Comparison of ENCODE assay signal across 11 cellular contexts in the genomic region with DNA sequence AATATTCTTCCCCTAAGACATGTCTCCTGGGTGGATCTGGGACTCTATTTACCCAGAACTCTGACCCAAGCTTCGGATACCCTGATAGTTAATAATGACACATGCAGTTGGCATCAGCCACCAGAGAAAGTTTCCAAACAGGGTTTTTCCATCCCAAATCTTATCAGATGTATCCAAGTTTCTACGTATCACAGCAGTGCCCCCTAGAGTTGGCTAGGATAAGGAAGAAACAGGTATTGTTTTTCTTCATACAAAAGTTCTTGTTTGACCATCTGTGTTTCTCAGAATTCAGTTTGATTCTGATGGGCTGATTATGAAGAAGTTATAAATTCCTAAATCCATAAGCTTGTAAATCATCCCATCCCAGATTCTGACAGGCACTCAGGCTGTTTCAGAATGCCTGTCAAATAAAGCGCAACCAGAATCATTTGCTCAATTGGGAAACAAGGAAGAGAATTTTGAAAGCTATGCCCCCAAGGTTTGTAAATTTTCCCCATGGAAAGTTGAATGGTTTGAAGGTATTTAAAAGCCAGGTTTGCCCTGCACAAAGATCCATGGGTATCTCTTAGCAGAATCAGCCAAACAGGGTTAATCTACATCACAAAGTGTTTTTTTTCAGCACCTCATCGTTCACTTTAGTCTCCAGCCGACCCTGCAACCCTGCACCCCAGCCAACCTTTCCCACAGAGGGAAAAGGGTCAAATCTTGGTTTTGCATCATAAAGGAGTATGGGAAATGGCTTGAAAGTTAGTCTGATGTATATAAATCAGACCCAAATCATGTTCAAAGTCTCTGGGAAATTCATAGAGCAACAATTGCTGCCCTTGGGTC. TPM values are rescaled to one million over a fixed set of nuclear protein-coding genes. Genes with fewer than 3 reads are reported as not detected.
DNase-seq lines count a peak whose midpoint lies in the region; ATAC-seq and TF ChIP-seq lines count a peak whose summit lies in the region.
"Had no signal": no experiment of that assay in that cellular context is flagged by ENCODE, and none has a peak within 500 bp of the region (broad histone marks: within the 10 kb centered on the region; RNA-seq: fewer than 3 reads in every experiment).

No MANE protein-coding gene starts in this region.

- no peak for TF ChIP-seq POLR2A in vagina (IDR thresholded peaks at IDR 0.05)

- no peak overlapping the region for H3K27ac ChIP-seq in VCaP
- no peak overlapping the region for H3K27ac ChIP-seq in vagina
- H3K27ac ChIP-seq: heart left ventricle had no signal

- no peak for ATAC-seq in GM18861 (IDR thresholded peaks at IDR 0.05; ENCODE audit: unreplicated experiment)
- ATAC-seq: heart left ventricle had no signal

- no peak overlapping the region for H3K4me3 ChIP-seq in BE2C (ENCODE audit: low read depth, low read length)
- H3K4me3 ChIP-seq in vagina: no peak overlapping the region
- H3K4me3 ChIP-seq: heart left ventricle had no signal

- H3K27me3 ChIP-seq in BE2C (no peaks in the 10 kb centered on the region), vagina (no peaks in the 10 kb centered on the region)

- H3K9me3 ChIP-seq in BE2C (no peaks in the 10 kb centered on the region), vagina (no peaks in the 10 kb centered on the region)
- H3K9me3 ChIP-seq: heart left ventricle had no signal

- H3K36me3 ChIP-seq in BE2C (no peaks in the 10 kb centered on the region), vagina (no peaks in the 10 kb centered on the region)

- DNase-seq in BE2C (peak; percentile 36), H4 (ENCODE audit: low spot score) (peak; percentile 17), left kidney (ENCODE audit: low read depth, low spot score) (peak; percentile 55), mesenteric fat pad (ENCODE audit: low spot score) (no peak), vagina (ENCODE audit: extremely low spot score in 2 of 2) (no peak)
- no peak for DNase-seq in activated CD4-positive, CD25-positive, alpha-beta regulatory T cell treated with anti-CD3 and anti-CD28 coated beads, Interleukin-2, amount 50 U/mL, for 72 hours
- DNase-seq: activated naive CD4-positive, alpha-beta T cell treated with anti-CD3 and anti-CD28 coated beads for 36 hours; heart left ventricle; SIG-M5 had no signal

- intact Hi-C loops in vagina (cut with DNase I): no loop called here

- TF ChIP-seq CTCF in BE2C (IDR thresholded peaks at IDR 0.05; ENCODE audit: low read depth, low read length): peak; percentile 75
- peak; percentile 7; the same call in 1 of the 2 replicates for TF ChIP-seq CTCF in VCaP (conservative IDR thresholded peaks at IDR 0.05)
- no peak for TF ChIP-seq CTCF in vagina (IDR thresholded peaks at IDR 0.05)

- H3K4me1 ChIP-seq in BE2C: no peaks in the 10 kb centered on the region
- H3K4me1 ChIP-seq in vagina: no peaks in the 10 kb centered on the region

RNA-seq across cellular contexts. Expression of a gene that starts 47.4 kb away (rescaled TPM):
- not detected for polyA plus RNA-seq in BE2C (2012; ENCODE audit: insufficient read depth, insufficient read length, low read depth)
- 0.02 TPM in 1 of 2 replicates, not detected in the other for total RNA-seq in H4 (2014; rRNA removed; shearing (Covaris generic))
- total RNA-seq in mesenteric fat pad: 0.06 TPM
- not detected for total RNA-seq in vagina
- total RNA-seq: activated naive CD4-positive, alpha-beta T cell treated with anti-CD3 and anti-CD28 coated beads for 36 hours had no signal

Comparison
In these comparisons a context has a peak if more than half of its experiments do, and no peak if none do; other contexts are left out.
1. DNase-seq: peak in BE2C (single experiment), H4 (single experiment) and left kidney (single experiment); none in mesenteric fat pad (single experiment), vagina (0 of 2) and activated CD4-positive, CD25-positive, alpha-beta regulatory T cell treated with anti-CD3 and anti-CD28 coated beads, Interleukin-2, amount 50 U/mL, for 72 hours (single experiment).
2. CTCF ChIP-seq: peak in BE2C (single experiment) and VCaP (single experiment); none in vagina (0 of 3).